ENCODE assay signal across 23 cellular contexts in genomic region chr7:116902811-116903210, GRCh38.
"Had no signal": no experiment of that assay in that cellular context is flagged by ENCODE, and none has a peak within 500 bp of the region (broad histone marks: within the 10 kb centered on the region; RNA-seq: fewer than 3 reads in every experiment).

No MANE protein-coding gene starts in this region.

- H3K4me3 Mint-ChIP-seq: activated CD4-positive, alpha-beta T cell treated with anti-CD3 and anti-CD28 coated beads, Interleukin-2, amount 10 ng/mL, durations not matched to agents 24 days and 14 days; activated CD8-positive, alpha-beta memory T cell treated with anti-CD3 and anti-CD28 coated beads, Interleukin-2, amount 10 ng/mL, durations not matched to agents 7 days and 5 days; activated naive CD4-positive, alpha-beta T cell treated with anti-CD3 and anti-CD28 coated beads, Interleukin-2, amount 10 ng/mL, durations not matched to agents 7 days and 5 days; activated naive CD8-positive, alpha-beta T cell treated with anti-CD3 and anti-CD28 coated beads for 36 hours; activated T-helper 17 cell treated with anti-CD3 and anti-CD28 coated beads, Interleukin-2, amount 50 U/mL, for 72 hours; T-cell had no signal

- H3K4me3 ChIP-seq: SK-N-MC had no signal

- H3K27me3 Mint-ChIP-seq: activated CD4-positive, alpha-beta T cell treated with anti-CD3 and anti-CD28 coated beads, Interleukin-2, amount 10 ng/mL, durations not matched to agents 24 days and 14 days; activated CD8-positive, alpha-beta memory T cell treated with anti-CD3 and anti-CD28 coated beads, Interleukin-2, amount 10 ng/mL, durations not matched to agents 7 days and 5 days; activated naive CD4-positive, alpha-beta T cell treated with anti-CD3 and anti-CD28 coated beads, Interleukin-2, amount 10 ng/mL, durations not matched to agents 7 days and 5 days; activated naive CD8-positive, alpha-beta T cell treated with anti-CD3 and anti-CD28 coated beads for 36 hours; activated T-helper 17 cell treated with anti-CD3 and anti-CD28 coated beads, Interleukin-2, amount 50 U/mL, for 72 hours; T-cell had no signal

- H3K27ac Mint-ChIP-seq: activated CD4-positive, alpha-beta T cell treated with anti-CD3 and anti-CD28 coated beads, Interleukin-2, amount 10 ng/mL, durations not matched to agents 24 days and 14 days; activated CD8-positive, alpha-beta memory T cell treated with anti-CD3 and anti-CD28 coated beads, Interleukin-2, amount 10 ng/mL, durations not matched to agents 7 days and 5 days; activated naive CD4-positive, alpha-beta T cell treated with anti-CD3 and anti-CD28 coated beads, Interleukin-2, amount 10 ng/mL, durations not matched to agents 7 days and 5 days; activated naive CD8-positive, alpha-beta T cell treated with anti-CD3 and anti-CD28 coated beads for 36 hours; activated T-helper 17 cell treated with anti-CD3 and anti-CD28 coated beads, Interleukin-2, amount 50 U/mL, for 72 hours; T-cell had no signal

- DNase-seq: activated CD4-positive, alpha-beta T cell treated with anti-CD3 and anti-CD28 coated beads, Interleukin-2, amount 10 ng/mL, durations not matched to agents 24 days and 14 days; activated CD4-positive, alpha-beta T cell treated with anti-CD3 and anti-CD28 coated beads, Interleukin-2, amount 50 U/mL, for 48 hours; activated CD8-positive, alpha-beta memory T cell treated with anti-CD3 and anti-CD28 coated beads, Interleukin-2, amount 10 ng/mL, durations not matched to agents 7 days and 5 days; activated gamma-delta T cell treated with Interleukin-2 at 50 U/mL for 16 hours; activated naive CD4-positive, alpha-beta T cell treated with anti-CD3 and anti-CD28 coated beads, Interleukin-2, amount 10 ng/mL, durations not matched to agents 7 days and 5 days; activated naive CD8-positive, alpha-beta T cell treated with anti-CD3 and anti-CD28 coated beads for 36 hours; activated T-cell treated with anti-CD3 and anti-CD28 coated beads, Interleukin-2, amount 50 U/mL, for 48 hours; cerebellar nuclear complex; Kasumi-1; KBM-7; NCI-H1092 treated with DMSO at 0.1 percent for 48 hours; NCI-H1436; NCI-H187; NCI-H2081; NCI-H510A treated with DMSO at 0.1 percent for 48 hours; PC-3; SHP77; T-cell; T-helper 2 cell; T1000; WERI-Rb-1 had no signal

- H3K4me1 Mint-ChIP-seq: activated CD4-positive, alpha-beta T cell treated with anti-CD3 and anti-CD28 coated beads, Interleukin-2, amount 10 ng/mL, durations not matched to agents 24 days and 14 days; activated naive CD4-positive, alpha-beta T cell treated with anti-CD3 and anti-CD28 coated beads, Interleukin-2, amount 10 ng/mL, durations not matched to agents 7 days and 5 days; activated naive CD8-positive, alpha-beta T cell treated with anti-CD3 and anti-CD28 coated beads for 36 hours had no signal

- H3K27ac ChIP-seq: WERI-Rb-1 had no signal

- H3K9me3 Mint-ChIP-seq: activated CD4-positive, alpha-beta T cell treated with anti-CD3 and anti-CD28 coated beads, Interleukin-2, amount 10 ng/mL, durations not matched to agents 24 days and 14 days; activated naive CD4-positive, alpha-beta T cell treated with anti-CD3 and anti-CD28 coated beads, Interleukin-2, amount 10 ng/mL, durations not matched to agents 7 days and 5 days; activated naive CD8-positive, alpha-beta T cell treated with anti-CD3 and anti-CD28 coated beads for 36 hours; activated T-helper 17 cell treated with anti-CD3 and anti-CD28 coated beads, Interleukin-2, amount 50 U/mL, for 72 hours had no signal
